Comparison of ENCODE assay signal across 3 cellular contexts in the genomic region with DNA sequence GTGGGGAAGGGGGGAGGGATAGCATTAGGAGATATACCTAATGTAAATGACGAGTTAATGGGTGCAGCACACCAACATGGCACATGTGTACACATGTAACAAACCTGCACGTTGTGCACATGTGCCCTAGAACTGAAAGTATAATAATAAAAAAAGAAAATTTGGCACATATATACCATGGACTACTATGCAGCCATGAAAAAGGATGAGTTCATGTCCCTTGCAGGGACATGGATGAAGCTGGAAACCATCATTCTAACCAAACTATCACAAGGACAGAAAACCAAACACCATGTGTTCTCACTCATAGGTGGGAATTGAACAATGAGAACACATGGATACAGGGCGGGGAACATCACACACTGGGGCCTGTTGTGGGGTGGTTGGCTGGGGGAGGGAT. TPM values are rescaled to one million over a fixed set of nuclear protein-coding genes. Genes with fewer than 3 reads are reported as not detected.
"Had no signal": no experiment of that assay in that cellular context is flagged by ENCODE, and none has a peak within 500 bp of the region (broad histone marks: within the 10 kb centered on the region; RNA-seq: fewer than 3 reads in every experiment).

No MANE protein-coding gene starts in this region.

RNA-seq across cellular contexts. Expression of a gene that starts 21.2 kb away (rescaled TPM):
- total RNA-seq: subcutaneous adipose tissue, transverse colon, upper lobe of right lung had no signal
